In genomic region chr12:124695861-124696260, GRCh38 we compare ENCODE assay signal across 16 cellular contexts.
DNase-seq lines count a peak whose midpoint lies in the region; ATAC-seq and TF ChIP-seq lines count a peak whose summit lies in the region.
"Had no signal": no experiment of that assay in that cellular context is flagged by ENCODE, and none has a peak within 500 bp of the region (broad histone marks: within the 10 kb centered on the region; RNA-seq: fewer than 3 reads in every experiment).

No MANE protein-coding gene starts in this region.

- H3K9me3 ChIP-seq in HEK293 (ENCODE audit: control insufficient read depth, insufficient read depth, low read depth, low read length) (no peaks in the 10 kb centered on the region), adipocyte (ENCODE audit: control insufficient read depth, low read length) (peaks cover 21% of the 10 kb centered on the region), right cardiac atrium (ENCODE audit: control insufficient read depth, low read length) (no peaks in the 10 kb centered on the region)
- peaks cover 0 to 16% (median 0%) of the 10 kb centered on the region in 3 experiments for H3K9me3 ChIP-seq in naive thymus-derived CD4-positive, alpha-beta T cell (ENCODE audit: control insufficient read depth in 2 of 3, low read length in 3 of 3)
- H3K9me3 ChIP-seq: colonic mucosa, upper lobe of right lung had no signal

- no peak for TF ChIP-seq CTCF in HEK293 (tag by site-specific recombination; IDR thresholded peaks at IDR 0.05)

- DNase-seq in A172 (ENCODE audit: low spot score) (peak; percentile 43), adipocyte (ENCODE audit: low read depth) (peak; percentile 24), right cardiac atrium (peak in 2 of 3 donors; percentile 74 to 76), NCI-H128 (lab: John Stamatoyannopoulos, UW; ENCODE audit: unreplicated experiment) (no peak)
- DNase-seq in naive thymus-derived CD4-positive, alpha-beta T cell: no peak
- DNase-seq in activated T-cell treated with anti-CD3 and anti-CD28 coated beads, Interleukin-2, amount 50 U/mL, for 24 hours: no peak
- DNase-seq: activated CD4-positive, alpha-beta memory T cell treated with anti-CD3 and anti-CD28 coated beads, Interleukin-2, amount 10 ng/mL, durations not matched to agents 7 days and 5 days; activated naive CD4-positive, alpha-beta T cell treated with anti-CD3 and anti-CD28 coated beads for 36 hours; colonic mucosa; MM.1S; T-helper 2 cell; upper lobe of right lung had no signal

- H3K27ac ChIP-seq in HEK293 (ENCODE audit: extremely low read depth, low read depth, low read length) (no peak overlapping the region), right cardiac atrium (ENCODE audit: low read length) (peak overlapping the region; percentile 10)
- no peak overlapping the region for H3K27ac ChIP-seq in naive thymus-derived CD4-positive, alpha-beta T cell (ENCODE audit: low read depth, low read length)
- H3K27ac ChIP-seq: colonic mucosa, HL-60 had no signal

- H3K27me3 ChIP-seq in adipocyte (replicated peaks; ENCODE audit: control insufficient read depth, insufficient read depth, low read length): no peaks in the 10 kb centered on the region
- H3K27me3 ChIP-seq in right cardiac atrium (ENCODE audit: control insufficient read depth, insufficient read depth): no peaks in the 10 kb centered on the region
- no peaks in the 10 kb centered on the region for H3K27me3 ChIP-seq in naive thymus-derived CD4-positive, alpha-beta T cell (ENCODE audit: control insufficient read depth in 2 of 2, insufficient read depth in 2 of 2, low read length in 2 of 2)
- H3K27me3 ChIP-seq: colonic mucosa, upper lobe of right lung had no signal

- peak overlapping the region in 1 of 9 donors; percentile 6 for H3K27ac Mint-ChIP-seq in naive thymus-derived CD4-positive, alpha-beta T cell
- no peak overlapping the region for H3K27ac Mint-ChIP-seq in activated T-cell treated with anti-CD3 and anti-CD28 coated beads, Interleukin-2, amount 50 U/mL, for 24 hours
- H3K27ac Mint-ChIP-seq: activated CD4-positive, alpha-beta memory T cell treated with anti-CD3 and anti-CD28 coated beads, Interleukin-2, amount 10 ng/mL, durations not matched to agents 7 days and 5 days; activated naive CD4-positive, alpha-beta T cell treated with anti-CD3 and anti-CD28 coated beads for 36 hours had no signal

- H3K36me3 ChIP-seq in HEK293 (ENCODE audit: control insufficient read depth in 2 of 2, insufficient read depth in 1 of 2, low read length in 2 of 2): no peaks in the 10 kb centered on the region
- no peaks in the 10 kb centered on the region for H3K36me3 ChIP-seq in adipocyte (ENCODE audit: control insufficient read depth, insufficient read depth, low read length, severe bottlenecking)
- H3K36me3 ChIP-seq in naive thymus-derived CD4-positive, alpha-beta T cell (ENCODE audit: control insufficient read depth in 2 of 3, insufficient read depth in 3 of 3, low read length in 3 of 3): no peaks in the 10 kb centered on the region
- H3K36me3 ChIP-seq: colonic mucosa, upper lobe of right lung had no signal

- CTCF ChIA-PET in HEK293 (lab: Yijun Ruan, JAX): no interaction called here
- CTCF ChIA-PET in naive thymus-derived CD4-positive, alpha-beta T cell (lab: Charles Lee): no interaction called here

- 55% methylated on average over 5 of the region's 5 CpGs for WGBS in right cardiac atrium

- POLR2A ChIA-PET in HEK293 (lab: Yijun Ruan, JAX): interaction anchor here (0.9 kb wide), 1 partner anchor 19 kb away, joined by 3 read pairs; no protein-coding TSS in a partner anchor
- POLR2A ChIA-PET in naive thymus-derived CD4-positive, alpha-beta T cell (lab: Charles Lee): interaction anchor here (1.5 kb wide), 1 partner anchor 12 kb away, joined by 3 read pairs; no protein-coding TSS in a partner anchor

- peaks cover 0 to 29% (median 16%) of the 10 kb centered on the region in 11 donors for H3K9me3 Mint-ChIP-seq in naive thymus-derived CD4-positive, alpha-beta T cell
- peaks cover 6% of the 10 kb centered on the region for H3K9me3 Mint-ChIP-seq in activated T-cell treated with anti-CD3 and anti-CD28 coated beads, Interleukin-2, amount 50 U/mL, for 24 hours

- intact Hi-C loops in right cardiac atrium (cut with DNase I): no loop called here
- intact Hi-C loops in naive thymus-derived CD4-positive, alpha-beta T cell (cut with micrococcal nuclease): no loop called here

- H3K27me3 Mint-ChIP-seq in naive thymus-derived CD4-positive, alpha-beta T cell: peaks cover 0 to 20% (median 0%) of the 10 kb centered on the region in 5 donors
- H3K27me3 Mint-ChIP-seq in activated T-cell treated with anti-CD3 and anti-CD28 coated beads, Interleukin-2, amount 50 U/mL, for 24 hours: peaks cover 4% of the 10 kb centered on the region

- H3K4me3 Mint-ChIP-seq in naive thymus-derived CD4-positive, alpha-beta T cell: no peak overlapping the region
- H3K4me3 Mint-ChIP-seq in activated T-cell treated with anti-CD3 and anti-CD28 coated beads, Interleukin-2, amount 50 U/mL, for 24 hours: no peak overlapping the region
- H3K4me3 Mint-ChIP-seq: activated CD4-positive, alpha-beta memory T cell treated with anti-CD3 and anti-CD28 coated beads, Interleukin-2, amount 10 ng/mL, durations not matched to agents 7 days and 5 days; activated naive CD4-positive, alpha-beta T cell treated with anti-CD3 and anti-CD28 coated beads for 36 hours had no signal

- peaks cover 0 to 6% (median 0%) of the 10 kb centered on the region in 5 donors for H3K36me3 Mint-ChIP-seq in naive thymus-derived CD4-positive, alpha-beta T cell
- no peaks in the 10 kb centered on the region for H3K36me3 Mint-ChIP-seq in activated T-cell treated with anti-CD3 and anti-CD28 coated beads, Interleukin-2, amount 50 U/mL, for 24 hours (ENCODE audit: low read depth)

- ATAC-seq in right cardiac atrium (peak; percentile 6 to 25), HG02938 (IDR thresholded peaks at IDR 0.05; ENCODE audit: unreplicated experiment) (no peak)
- no peak for ATAC-seq in naive thymus-derived CD4-positive, alpha-beta T cell
- ATAC-seq: upper lobe of right lung had no signal

- H3K4me1 Mint-ChIP-seq in naive thymus-derived CD4-positive, alpha-beta T cell: peaks cover 5 to 14% (median 8%) of the 10 kb centered on the region in 7 donors
- peaks cover 16% of the 10 kb centered on the region for H3K4me1 Mint-ChIP-seq in activated T-cell treated with anti-CD3 and anti-CD28 coated beads, Interleukin-2, amount 50 U/mL, for 24 hours (ENCODE audit: low read depth)

- no peak overlapping the region for H3K4me3 ChIP-seq in HEK293 (ENCODE audit: low read depth, low read length)
- H3K4me3 ChIP-seq in adipocyte (ENCODE audit: low read length): no peak overlapping the region
- no peak overlapping the region for H3K4me3 ChIP-seq in right cardiac atrium (ENCODE audit: low read length)
- H3K4me3 ChIP-seq in naive thymus-derived CD4-positive, alpha-beta T cell (ENCODE audit: low read length): no peak overlapping the region
- H3K4me3 ChIP-seq: colonic mucosa, skin epidermis, upper lobe of right lung had no signal

- H3K9ac ChIP-seq in adipocyte (ENCODE audit: low read length): no peak overlapping the region

- H3K4me1 ChIP-seq in HEK293 (ENCODE audit: control insufficient read depth, insufficient read depth, low read length): peaks cover 9% of the 10 kb centered on the region
- peaks cover 15% of the 10 kb centered on the region for H3K4me1 ChIP-seq in adipocyte (ENCODE audit: control insufficient read depth, insufficient read depth, low read length)
- H3K4me1 ChIP-seq in right cardiac atrium (ENCODE audit: control insufficient read depth, insufficient read depth, low read length): peaks cover 2% of the 10 kb centered on the region
- peaks cover 0 to 10% of the 10 kb centered on the region in 2 donors for H3K4me1 ChIP-seq in naive thymus-derived CD4-positive, alpha-beta T cell (ENCODE audit: control insufficient read depth in 2 of 2, insufficient read depth in 2 of 2, low read length in 2 of 2)
- H3K4me1 ChIP-seq: colonic mucosa had no signal

TF ChIP-seq in HEK293, 187 proteins besides CTCF, POLR2A, EP300 and RAD21:
- TF ChIP-seq REST (tag by site-specific recombination; IDR thresholded peaks at IDR 0.05) (peak; percentile 97), ZNF501 (tag by site-specific recombination; IDR thresholded peaks at IDR 0.05) (no peak), ZBTB1 (tag by site-specific recombination; IDR thresholded peaks at IDR 0.05) (no peak), ZNF473 (tag by site-specific recombination; IDR thresholded peaks at IDR 0.05) (no peak)

Comparison
In these comparisons a context has a peak if more than half of its experiments do, and no peak if none do; other contexts are left out.
1. DNase-seq: peak in A172 (single experiment), adipocyte (single experiment) and right cardiac atrium (2 of 3); none in NCI-H128 (single experiment), naive thymus-derived CD4-positive, alpha-beta T cell (0 of 9) and activated T-cell treated with anti-CD3 and anti-CD28 coated beads, Interleukin-2, amount 50 U/mL, for 24 hours (single experiment).
2. ATAC-seq: peak in right cardiac atrium (2 of 2); none in HG02938 (single experiment) and naive thymus-derived CD4-positive, alpha-beta T cell (single experiment).